29 cellular contexts compared by ENCODE assay signal in the genomic region with DNA sequence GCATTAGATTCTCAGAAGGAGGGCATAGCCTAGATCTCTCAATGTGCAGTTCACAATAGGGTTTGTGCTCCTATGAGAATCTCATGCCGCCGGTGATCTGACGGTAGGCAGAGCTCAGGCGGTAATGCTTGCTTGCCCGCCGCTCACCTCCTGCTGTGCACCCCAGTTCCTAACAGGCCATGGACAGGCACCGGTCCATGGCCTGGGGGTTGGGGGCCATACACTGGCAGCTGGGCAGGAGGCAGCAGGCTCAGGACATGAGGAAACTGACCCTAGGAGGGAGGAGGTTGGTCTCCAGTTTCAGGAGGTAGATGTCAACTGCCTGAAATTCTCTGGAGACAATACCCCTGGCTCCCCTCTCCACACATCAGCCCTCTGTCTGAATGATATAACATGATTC.
"Had no signal": no experiment of that assay in that cellular context is flagged by ENCODE, and none has a peak within 500 bp of the region (broad histone marks: within the 10 kb centered on the region; RNA-seq: fewer than 3 reads in every experiment).

No MANE protein-coding gene starts in this region.

- FAIRE-seq: islet of Langerhans had no signal

- H3K36me3 Mint-ChIP-seq: immature natural killer cell; mesothelial cell of epicardium; naive B cell; natural killer cell; neural progenitor cell; stimulated activated naive B cell treated with anti-CD40 and anti-IgM and Interleukin-4, amounts not matched to agents 10 μg/mL and 1 μg/mL and 100 μg/mL, for 72 hours had no signal

- H3K4me3 Mint-ChIP-seq: immature natural killer cell; mesothelial cell of epicardium; naive B cell; natural killer cell; nephron progenitor cell; neural progenitor cell; stimulated activated naive B cell treated with anti-CD40 and anti-IgM and Interleukin-4, amounts not matched to agents 10 μg/mL and 1 μg/mL and 100 μg/mL, for 72 hours had no signal

- H3K4me1 Mint-ChIP-seq: mesothelial cell of epicardium; naive B cell; nephron progenitor cell; stimulated activated naive B cell treated with anti-CD40 and anti-IgM and Interleukin-4, amounts not matched to agents 10 μg/mL and 1 μg/mL and 100 μg/mL, for 72 hours had no signal

- H3K27me3 Mint-ChIP-seq: progenitor cell of endocrine pancreas had no signal

- H3K27ac ChIP-seq: left ventricle myocardium inferior, neural progenitor cell, neutrophil, ovary, right atrium auricular region, right lobe of liver, stomach, testis, thyroid gland, transverse colon, upper lobe of left lung had no signal

- H3K4me3 ChIP-seq: left ventricle myocardium inferior, lung, neural progenitor cell, ovary, right atrium auricular region, right lobe of liver, smooth muscle cell, stomach, testis, thyroid gland, transverse colon, upper lobe of left lung had no signal

- DNase-seq: hippocampal formation; immature natural killer cell; left ventricle myocardium inferior; mesendoderm; naive B cell; natural killer cell; nephron progenitor cell; occipital lobe; ovary; right lobe of liver; stimulated activated CD4-positive, alpha-beta T cell treated with anti-CD3 and anti-CD28 coated beads, Interleukin-1b, Interleukin-23, amount 100 ng/mL, for 48 hours; stimulated activated CD4-positive, alpha-beta T cell treated with anti-CD3 and anti-CD28 coated beads, Interleukin-2, amount 100 ng/mL, for 48 hours; stimulated activated CD4-positive, alpha-beta T cell treated with anti-CD3 and anti-CD28 coated beads, Interleukin-4, amount 100 ng/mL, for 4 hours; stimulated activated CD8-positive, alpha-beta memory T cell treated with anti-CD3 and anti-CD28 coated beads, Interleukin-4, amount 100 ng/mL, for 48 hours; stimulated activated naive B cell treated with anti-CD40 and anti-IgM and Interleukin-4, amounts not matched to agents 10 μg/mL and 1 μg/mL and 100 μg/mL, for 72 hours; stimulated activated naive CD8-positive, alpha-beta T cell treated with anti-CD3 and anti-CD28 coated beads, Interleukin-15, Interleukin-2, amounts not matched to agents 100 U/mL and 50 U/mL, for 24 hours; stomach; testis; thyroid gland; transverse colon; upper lobe of left lung had no signal

- H3K36me3 ChIP-seq: left ventricle myocardium inferior, neural progenitor cell, neutrophil, ovary, right atrium auricular region, right lobe of liver, stomach, thyroid gland, transverse colon, upper lobe of left lung had no signal

- H3K27me3 ChIP-seq: neural progenitor cell, neutrophil, ovary, right atrium auricular region, right lobe of liver, stomach, testis, thyroid gland, transverse colon, upper lobe of left lung had no signal

- H3K4me1 ChIP-seq: left ventricle myocardium inferior, neural progenitor cell, right atrium auricular region, right lobe of liver, testis, thyroid gland, transverse colon, upper lobe of left lung had no signal

- H3K9me3 Mint-ChIP-seq: immature natural killer cell; natural killer cell; stimulated activated naive B cell treated with anti-CD40 and anti-IgM and Interleukin-4, amounts not matched to agents 10 μg/mL and 1 μg/mL and 100 μg/mL, for 72 hours had no signal

- H3K9me3 ChIP-seq: left ventricle myocardium inferior, neutrophil, ovary, right atrium auricular region, right lobe of liver, stomach, testis, thyroid gland, transverse colon, upper lobe of left lung had no signal

- H3K27ac Mint-ChIP-seq: immature natural killer cell; mesothelial cell of epicardium; natural killer cell; nephron progenitor cell; neural progenitor cell; progenitor cell of endocrine pancreas; stimulated activated naive B cell treated with anti-CD40 and anti-IgM and Interleukin-4, amounts not matched to agents 10 μg/mL and 1 μg/mL and 100 μg/mL, for 72 hours had no signal
